ENCODE assay signal across 8 cellular contexts in the genomic region with DNA sequence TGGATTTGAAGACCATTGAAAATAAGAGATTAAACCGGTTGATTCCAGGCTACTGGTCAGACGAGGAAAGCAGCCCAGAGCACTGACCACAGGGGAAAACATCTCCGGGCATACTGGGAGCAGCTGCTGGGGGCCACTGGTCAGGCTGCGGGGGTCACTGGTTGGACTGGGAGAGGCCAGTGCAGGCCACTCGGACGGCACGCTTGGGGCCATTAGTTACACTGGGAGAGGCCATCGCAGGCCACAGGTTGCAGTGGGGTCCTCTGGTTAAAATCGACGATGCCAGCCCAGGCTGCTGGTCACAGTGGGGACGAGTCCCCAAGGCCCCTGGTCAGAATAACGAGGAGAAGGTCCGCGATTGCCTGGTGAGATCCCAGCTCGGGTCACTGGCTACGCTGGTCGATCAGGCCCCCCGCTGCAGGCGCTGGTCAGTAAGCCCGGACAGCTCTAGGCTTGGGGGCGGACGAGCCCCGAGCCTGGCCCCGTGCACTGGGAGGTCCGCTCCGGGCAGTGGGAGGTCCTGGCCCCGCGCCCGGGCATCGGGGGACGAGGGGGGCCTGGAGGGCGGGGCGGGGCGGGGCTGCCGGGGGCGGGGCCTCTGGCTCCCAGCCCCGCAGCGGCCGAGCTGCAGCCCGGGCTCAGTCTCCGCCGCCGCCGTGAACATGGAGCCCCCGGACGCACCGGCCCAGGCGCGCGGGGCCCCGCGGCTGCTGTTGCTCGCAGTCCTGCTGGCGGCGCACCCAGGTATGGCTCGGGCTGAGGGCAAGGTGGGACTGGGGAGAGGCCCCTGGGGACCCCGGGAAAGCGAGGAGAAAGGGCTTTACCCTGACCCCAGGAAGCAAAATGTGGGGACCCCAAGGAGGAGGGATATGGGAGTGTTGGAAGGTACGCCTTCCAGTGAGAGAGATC. TPM values are rescaled to one million over a fixed set of nuclear protein-coding genes. Genes with fewer than 3 reads are reported as not detected.
DNase-seq lines count a peak whose midpoint lies in the region; ATAC-seq and TF ChIP-seq lines count a peak whose summit lies in the region.

A gene with protein sequence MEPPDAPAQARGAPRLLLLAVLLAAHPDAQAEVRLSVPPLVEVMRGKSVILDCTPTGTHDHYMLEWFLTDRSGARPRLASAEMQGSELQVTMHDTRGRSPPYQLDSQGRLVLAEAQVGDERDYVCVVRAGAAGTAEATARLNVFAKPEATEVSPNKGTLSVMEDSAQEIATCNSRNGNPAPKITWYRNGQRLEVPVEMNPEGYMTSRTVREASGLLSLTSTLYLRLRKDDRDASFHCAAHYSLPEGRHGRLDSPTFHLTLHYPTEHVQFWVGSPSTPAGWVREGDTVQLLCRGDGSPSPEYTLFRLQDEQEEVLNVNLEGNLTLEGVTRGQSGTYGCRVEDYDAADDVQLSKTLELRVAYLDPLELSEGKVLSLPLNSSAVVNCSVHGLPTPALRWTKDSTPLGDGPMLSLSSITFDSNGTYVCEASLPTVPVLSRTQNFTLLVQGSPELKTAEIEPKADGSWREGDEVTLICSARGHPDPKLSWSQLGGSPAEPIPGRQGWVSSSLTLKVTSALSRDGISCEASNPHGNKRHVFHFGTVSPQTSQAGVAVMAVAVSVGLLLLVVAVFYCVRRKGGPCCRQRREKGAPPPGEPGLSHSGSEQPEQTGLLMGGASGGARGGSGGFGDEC (plus strand): TSS at position 641 of the 909 bp plus-strand sequence. CDS start 22 bp downstream, at position 663.

- H3K27ac ChIP-seq in HUES6 (ENCODE audit: low read depth, low read length): no peak within 1 kb of the TSS

- H3K36me3 Mint-ChIP-seq in immature natural killer cell: no peaks in the 10 kb centered on the region

- peaks cover 19% of the 10 kb centered on the region for H3K36me3 ChIP-seq in HUES6 (ENCODE audit: control insufficient read depth, insufficient read depth, low read length)

- H3K27me3 Mint-ChIP-seq in immature natural killer cell (ENCODE audit: low read depth in 3 of 3): peaks cover 2 to 10% (median 2%) of the 10 kb centered on the region in 3 donors

- no peak within 1 kb of the TSS for H3K27ac Mint-ChIP-seq in immature natural killer cell

- TF ChIP-seq CTCF in AG10803 (conservative IDR thresholded peaks at IDR 0.05; ENCODE audit: low read length): no peak

- intact Hi-C loops in Right ventricle myocardium inferior (cut with DNase I): loop anchor here (2.0 kb wide), 1 partner anchor 14 kb away; no protein-coding TSS in a partner anchor

- ATAC-seq in Right ventricle myocardium inferior: peak; percentile 90
- ATAC-seq in GM18907 (IDR thresholded peaks at IDR 0.05; ENCODE audit: unreplicated experiment): no peak

- no peaks in the 10 kb centered on the region for H3K9me3 Mint-ChIP-seq in immature natural killer cell

- H3K4me3 ChIP-seq in AG10803 (ENCODE audit: low read length) (peak within 1 kb of the TSS; percentile 50), HUES6 (ENCODE audit: low read depth, low read length) (peak within 1 kb of the TSS; percentile 68)

- H3K9me3 ChIP-seq in HUES6 (ENCODE audit: control insufficient read depth, insufficient read depth, low read depth, low read length): no peaks in the 10 kb centered on the region

- peaks cover 0 to 2% of the 10 kb centered on the region in 2 donors for H3K4me1 Mint-ChIP-seq in immature natural killer cell

- DNase-seq in AG10803 (ENCODE audit: low read depth) (peak; percentile 41), amniotic epithelial cell (ENCODE audit: low read depth) (peak; percentile 55), Right ventricle myocardium inferior (ENCODE audit: missing footprints) (peak; percentile 90), nucleus accumbens (lab: John Stamatoyannopoulos, UW) (peak in 33 of 56 donors; percentile 1 to 78 (median 21)), NCI-H524 treated with DMSO at 0.1 percent for 48 hours (lab: John Stamatoyannopoulos, UW) (no peak), immature natural killer cell (no peak)

- H3K4me1 ChIP-seq in HUES6 (ENCODE audit: control insufficient read depth, insufficient read depth, low read length): peaks cover 36% of the 10 kb centered on the region

- H3K9ac ChIP-seq in HUES6 (ENCODE audit: low read length): peak within 1 kb of the TSS; percentile 65

- peak within 1 kb of the TSS in 1 of 5 donors; percentile 38 for H3K4me3 Mint-ChIP-seq in immature natural killer cell

- peaks cover 11% of the 10 kb centered on the region for H3K27me3 ChIP-seq in HUES6 (ENCODE audit: control insufficient read depth, insufficient read depth, low read length)

RNA-seq across cellular contexts. Expression of the gene that starts here (rescaled TPM):
- 91.9 TPM for total RNA-seq in Right ventricle myocardium inferior
- polyA plus RNA-seq in immature natural killer cell: not detected

Comparison
In these comparisons a context has a peak if more than half of its experiments do, and no peak if none do; other contexts are left out.
1. DNase-seq: peak in AG10803 (single experiment), amniotic epithelial cell (single experiment), Right ventricle myocardium inferior (single experiment) and nucleus accumbens (33 of 56); none in NCI-H524 treated with DMSO at 0.1 percent for 48 hours (single experiment) and immature natural killer cell (0 of 3).